ENCODE assay signal across 11 cellular contexts in the genomic region with DNA sequence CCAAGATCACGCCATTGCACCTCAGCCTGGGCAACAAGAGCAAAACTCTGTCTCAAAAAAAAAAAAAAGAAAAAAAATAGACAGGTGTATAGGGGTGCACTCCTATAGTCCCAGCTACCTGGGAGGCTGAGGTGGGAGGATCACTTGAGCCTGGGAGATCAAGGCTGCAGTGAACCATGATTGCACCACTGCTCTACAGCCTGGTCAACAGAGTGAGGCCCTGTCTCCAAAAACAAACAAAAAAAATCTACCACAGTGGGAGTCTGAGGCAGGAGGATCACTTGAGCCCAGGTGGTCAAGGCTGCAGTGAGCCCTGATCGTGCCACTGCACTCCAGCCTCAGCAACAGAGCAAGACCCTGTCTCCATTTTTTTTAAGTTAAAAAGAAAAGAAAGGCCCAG. TPM values are rescaled to one million over a fixed set of nuclear protein-coding genes. Genes with fewer than 3 reads are reported as not detected.
"Had no signal": no experiment of that assay in that cellular context is flagged by ENCODE, and none has a peak within 500 bp of the region (broad histone marks: within the 10 kb centered on the region; RNA-seq: fewer than 3 reads in every experiment).

No MANE protein-coding gene starts in this region.

RNA-seq across cellular contexts. Expression of a gene that starts 44.0 kb away (rescaled TPM):
- total RNA-seq: lung microvascular endothelial cell had no signal

RNA-seq across cellular contexts. Expression of a gene that starts 59.7 kb away (rescaled TPM):
- total RNA-seq: kidney epithelial cell, left cardiac atrium, left colon, left lung, left ventricle myocardium inferior, lower lobe of right lung, lung microvascular endothelial cell, mesenteric fat pad, myocyte had no signal
- polyA plus RNA-seq: immature natural killer cell, keratinocyte had no signal
